In genomic region chr9:106892632-106893031, GRCh38 we compare ENCODE assay signal across 9 cellular contexts. TPM values are rescaled to one million over a fixed set of nuclear protein-coding genes. Genes with fewer than 3 reads are reported as not detected.
A peak's percentile ranks its signal among the peaks of the same experiment; 100 is the strongest.
DNase-seq lines count a peak whose midpoint lies in the region; ATAC-seq and TF ChIP-seq lines count a peak whose summit lies in the region.
"Had no signal": no experiment of that assay in that cellular context is flagged by ENCODE, and none has a peak within 500 bp of the region (broad histone marks: within the 10 kb centered on the region; RNA-seq: fewer than 3 reads in every experiment).

No MANE protein-coding gene starts in this region.

- H3K27me3 Mint-ChIP-seq in naive thymus-derived CD8-positive, alpha-beta T cell = peaks cover 0 to 7% (median 0%) of the 10 kb centered on the region in 5 donors
- H3K27me3 Mint-ChIP-seq: CD4-positive, CD25-positive, alpha-beta regulatory T cell had no signal

- no peak overlapping the region for H3K27ac Mint-ChIP-seq in naive thymus-derived CD8-positive, alpha-beta T cell
- H3K27ac Mint-ChIP-seq: CD4-positive, CD25-positive, alpha-beta regulatory T cell had no signal

- H3K36me3 Mint-ChIP-seq in naive thymus-derived CD8-positive, alpha-beta T cell = no peaks in the 10 kb centered on the region
- H3K36me3 Mint-ChIP-seq: CD4-positive, CD25-positive, alpha-beta regulatory T cell had no signal

- H3K9me3 ChIP-seq in lung (ENCODE audit: control insufficient read depth in 2 of 2, insufficient read depth in 1 of 2, low read length in 1 of 2) = no peaks in the 10 kb centered on the region

- no peak overlapping the region for H2AFZ ChIP-seq in ACC112 (ENCODE audit: low read length, unreplicated experiment)

- peaks cover 67% of the 10 kb centered on the region for H3K4me1 ChIP-seq in ACC112 (ENCODE audit: control insufficient read depth, insufficient read depth, low read length, unreplicated experiment)
- peaks cover 4 to 36% of the 10 kb centered on the region in 2 donors for H3K4me1 ChIP-seq in lung (ENCODE audit: control insufficient read depth in 2 of 2, insufficient read depth in 2 of 2, low read length in 2 of 2)

- peaks cover 79% of the 10 kb centered on the region for H3K79me2 ChIP-seq in ACC112 (ENCODE audit: control insufficient read depth, insufficient read depth, low read length, unreplicated experiment)

- DNase-seq in LHCN-M2 (ENCODE audit: low read depth) (peak; percentile 98), epidermal melanocyte (ENCODE audit: insufficient read length, low spot score) (peak; percentile 88), lung (ENCODE audit: low spot score) (peak; percentile 79), NCI-H1092 treated with DMSO at 0.1 percent for 48 hours (lab: John Stamatoyannopoulos, UW) (no peak)
- no peak for DNase-seq in naive thymus-derived CD8-positive, alpha-beta T cell
- no peak for DNase-seq in stimulated activated CD4-positive, alpha-beta T cell treated with anti-CD3 and anti-CD28 coated beads, Interleukin-4, amount 100 ng/mL, for 1 hour
- no peak for DNase-seq in activated CD8-positive, alpha-beta memory T cell treated with anti-CD3 and anti-CD28 coated beads for 24 hours
- DNase-seq: CD4-positive, CD25-positive, alpha-beta regulatory T cell had no signal

- H3K27ac ChIP-seq in ACC112 (ENCODE audit: low read depth, low read length) = peak overlapping the region; percentile 95
- H3K27ac ChIP-seq in lung (ENCODE audit: low read depth in 1 of 2, low read length in 1 of 2) = peak overlapping the region in 1 of 2 donors; percentile 60

- no peak for TF ChIP-seq CTCF in lung (IDR thresholded peaks at IDR 0.05; ENCODE audit: control extremely low read depth, extremely low read depth)

- 73 to 86% methylated on average over 4 of the region's 4 CpGs for WGBS in lung, 2 donors

- POLR2A ChIA-PET in naive thymus-derived CD8-positive, alpha-beta T cell (lab: Charles Lee) = no interaction called here

- H3K9me3 Mint-ChIP-seq in naive thymus-derived CD8-positive, alpha-beta T cell = peaks cover 0 to 15% (median 3%) of the 10 kb centered on the region in 9 donors

- H3K27me3 ChIP-seq in ACC112 (ENCODE audit: insufficient read depth, low read length) (no peaks in the 10 kb centered on the region), lung (ENCODE audit: control insufficient read depth, insufficient read depth) (no peaks in the 10 kb centered on the region)

- no peaks in the 10 kb centered on the region for H3K4me1 Mint-ChIP-seq in naive thymus-derived CD8-positive, alpha-beta T cell
- H3K4me1 Mint-ChIP-seq: CD4-positive, CD25-positive, alpha-beta regulatory T cell had no signal

- peak; percentile 93 for ATAC-seq in lung (ENCODE audit: insufficient read depth, low FRiP score)
- no peak for ATAC-seq in naive thymus-derived CD8-positive, alpha-beta T cell

- peak overlapping the region; percentile 17; the same call in 1 of the 2 replicates for H3K4me3 ChIP-seq in ACC112 (ENCODE audit: low read depth, low read length)
- no peak overlapping the region for H3K4me3 ChIP-seq in lung

- H3K36me3 ChIP-seq in ACC112 (ENCODE audit: insufficient read depth, low read length) (no peaks in the 10 kb centered on the region; the same call in 1 of the 2 replicates), lung (ENCODE audit: control insufficient read depth in 2 of 2, insufficient read depth in 2 of 2, low read length in 2 of 2) (no peaks in the 10 kb centered on the region)

- H3K4me3 Mint-ChIP-seq in naive thymus-derived CD8-positive, alpha-beta T cell = no peak overlapping the region
- H3K4me3 Mint-ChIP-seq: CD4-positive, CD25-positive, alpha-beta regulatory T cell had no signal

RNA-seq across cellular contexts. Expression of gene ZNF462, which starts 29.7 kb away (rescaled TPM):
- total RNA-seq in LHCN-M2 (2014; rRNA removed) (11.3 and 14.6 TPM in 2 replicates), lung (10 to 100 TPM; 36.5 to 37.7 TPM)
- polyA plus RNA-seq in LHCN-M2 (2012) = 4.4 TPM
- polyA plus RNA-seq in lung = 1 to 10 TPM; 2.0 to 2.5 TPM
- total RNA-seq in naive thymus-derived CD8-positive, alpha-beta T cell = not detected
- polyA plus RNA-seq in naive thymus-derived CD8-positive, alpha-beta T cell = not detected

Comparison
In these comparisons a context has a peak if more than half of its experiments do, and no peak if none do; other contexts are left out.
1. DNase-seq: peak in LHCN-M2 (single experiment), epidermal melanocyte (single experiment) and lung (single experiment); none in naive thymus-derived CD8-positive, alpha-beta T cell (0 of 10), stimulated activated CD4-positive, alpha-beta T cell treated with anti-CD3 and anti-CD28 coated beads, Interleukin-4, amount 100 ng/mL, for 1 hour (single experiment), NCI-H1092 treated with DMSO at 0.1 percent for 48 hours (single experiment) and activated CD8-positive, alpha-beta memory T cell treated with anti-CD3 and anti-CD28 coated beads for 24 hours (single experiment).
2. RNA of gene ZNF462, which starts 29.7 kb away (total RNA-seq): 36.5 to 37.7 TPM in lung and 11.3 to 14.6 TPM in LHCN-M2; not detected in naive thymus-derived CD8-positive, alpha-beta T cell; every median in the first group is over 10 times any median in the second.